In the genomic region with DNA sequence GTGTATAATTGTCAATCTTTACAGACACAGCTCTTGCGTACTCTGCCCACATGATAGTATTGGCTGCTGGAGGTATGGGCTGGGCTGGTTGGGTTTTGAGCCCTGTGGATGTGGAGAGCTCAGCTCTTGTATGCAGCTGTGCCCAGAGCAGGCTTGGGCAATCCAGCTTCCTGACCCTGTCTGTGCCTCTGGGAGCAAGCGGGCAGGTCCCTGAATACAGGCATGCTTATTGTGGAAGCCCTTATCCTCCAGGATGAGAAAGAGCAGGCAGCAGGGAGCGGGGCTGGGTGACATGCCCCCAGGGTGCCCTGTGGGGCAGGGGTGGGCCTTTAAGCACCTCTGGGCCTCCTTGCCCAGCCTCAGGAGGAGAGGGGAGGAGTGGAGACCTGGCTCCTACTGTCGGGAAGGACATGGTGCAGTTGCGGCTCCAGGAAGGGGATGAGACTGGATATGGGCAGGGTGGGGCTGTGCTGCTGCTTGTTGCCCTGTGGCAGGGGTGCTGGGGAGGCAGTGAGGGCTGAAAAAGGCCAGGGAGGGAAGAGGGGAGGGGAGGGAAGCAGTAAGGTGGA, we compare ENCODE assay signal across 9 cellular contexts. TPM values are rescaled to one million over a fixed set of nuclear protein-coding genes. Genes with fewer than 3 reads are reported as not detected.
DNase-seq lines count a peak whose midpoint lies in the region; ATAC-seq and TF ChIP-seq lines count a peak whose summit lies in the region.
"Had no signal": no experiment of that assay in that cellular context is flagged by ENCODE, and none has a peak within 500 bp of the region (broad histone marks: within the 10 kb centered on the region; RNA-seq: fewer than 3 reads in every experiment).

No MANE protein-coding gene starts in this region.

- H3K4me3 Mint-ChIP-seq in stimulated activated naive CD8-positive, alpha-beta T cell treated with anti-CD3 and anti-CD28 coated beads, Interleukin-15, Interleukin-2, amounts not matched to agents 100 ng/mL and 50 ng/mL, for 24 hours = no peak overlapping the region
- H3K4me3 Mint-ChIP-seq in endodermal cell = no peak overlapping the region
- H3K4me3 Mint-ChIP-seq in naive thymus-derived CD4-positive, alpha-beta T cell = peak overlapping the region; percentile 24 to 86 (median 70)

- no peak for ATAC-seq in stimulated activated naive CD8-positive, alpha-beta T cell treated with anti-CD3 and anti-CD28 coated beads, Interleukin-15, Interleukin-2, amounts not matched to agents 100 U/mL and 50 U/mL, for 24 hours
- peak; percentile 26 for ATAC-seq in naive thymus-derived CD4-positive, alpha-beta T cell
- ATAC-seq in GM19023 (IDR thresholded peaks at IDR 0.05; ENCODE audit: unreplicated experiment) (no peak), HG03135 (IDR thresholded peaks at IDR 0.05; ENCODE audit: unreplicated experiment) (no peak), GM18909 (IDR thresholded peaks at IDR 0.05; ENCODE audit: poor library complexity, unreplicated experiment) (no peak)

- H3K4me3 ChIP-seq in endodermal cell (ENCODE audit: low read length) = no peak overlapping the region
- no peak overlapping the region for H3K4me3 ChIP-seq in naive thymus-derived CD4-positive, alpha-beta T cell (ENCODE audit: low read length)

- H3K9ac ChIP-seq in endodermal cell (ENCODE audit: extremely low read depth, low read length, poor library complexity, severe bottlenecking) = no peak overlapping the region

- H3K27ac ChIP-seq in endodermal cell (ENCODE audit: low read depth, low read length) = peak overlapping the region; percentile 34
- peak overlapping the region; percentile 59 for H3K27ac ChIP-seq in naive thymus-derived CD4-positive, alpha-beta T cell (ENCODE audit: low read depth, low read length)

- TF ChIP-seq CTCF in endodermal cell (conservative IDR thresholded peaks at IDR 0.05) = no peak

- peaks cover 22% of the 10 kb centered on the region for H3K36me3 Mint-ChIP-seq in stimulated activated naive CD8-positive, alpha-beta T cell treated with anti-CD3 and anti-CD28 coated beads, Interleukin-15, Interleukin-2, amounts not matched to agents 100 ng/mL and 50 ng/mL, for 24 hours (ENCODE audit: low read depth)
- H3K36me3 Mint-ChIP-seq in endodermal cell (ENCODE audit: low read depth) = peaks cover 40% of the 10 kb centered on the region
- peaks cover 2 to 29% (median 16%) of the 10 kb centered on the region in 5 donors for H3K36me3 Mint-ChIP-seq in naive thymus-derived CD4-positive, alpha-beta T cell

- peaks cover 64% of the 10 kb centered on the region for H3K4me1 Mint-ChIP-seq in stimulated activated naive CD8-positive, alpha-beta T cell treated with anti-CD3 and anti-CD28 coated beads, Interleukin-15, Interleukin-2, amounts not matched to agents 100 ng/mL and 50 ng/mL, for 24 hours (ENCODE audit: low read depth)
- H3K4me1 Mint-ChIP-seq in endodermal cell = peaks cover 64% of the 10 kb centered on the region
- H3K4me1 Mint-ChIP-seq in naive thymus-derived CD4-positive, alpha-beta T cell = peaks cover 60 to 84% (median 73%) of the 10 kb centered on the region in 7 donors

- DNase-seq in stimulated activated naive CD8-positive, alpha-beta T cell treated with anti-CD3 and anti-CD28 coated beads, Interleukin-15, Interleukin-2, amounts not matched to agents 100 U/mL and 50 U/mL, for 24 hours = no peak
- no peak for DNase-seq in endodermal cell
- no peak for DNase-seq in naive thymus-derived CD4-positive, alpha-beta T cell
- no peak for DNase-seq in NCI-H226

- H3K27me3 ChIP-seq in endodermal cell (ENCODE audit: control insufficient read depth, insufficient read depth, low read length, poor library complexity, severe bottlenecking) = no peaks in the 10 kb centered on the region
- no peaks in the 10 kb centered on the region for H3K27me3 ChIP-seq in naive thymus-derived CD4-positive, alpha-beta T cell (ENCODE audit: control insufficient read depth in 2 of 2, insufficient read depth in 2 of 2, low read length in 2 of 2)

- CTCF ChIA-PET in naive thymus-derived CD4-positive, alpha-beta T cell (lab: Charles Lee) = interaction anchor here (0.6 to 21.4 kb wide), 17 partner anchors 9 to 127 kb away, joined by 3 to 839 read pairs (median 5); partner anchors contain the start of genes PRXL2A and TSPAN14

- 89 to 100% methylated on average over 1 to 5 of the region's 5 CpGs for WGBS in endodermal cell (ENCODE audit: insufficient coverage in 1 of 2, insufficient read length in 1 of 2), 2 experiments

- peaks cover 28% of the 10 kb centered on the region for H3K36me3 ChIP-seq in endodermal cell (ENCODE audit: control insufficient read depth, insufficient read depth, low read length)
- peaks cover 12 to 48% (median 21%) of the 10 kb centered on the region in 3 experiments for H3K36me3 ChIP-seq in naive thymus-derived CD4-positive, alpha-beta T cell (ENCODE audit: control insufficient read depth in 2 of 3, insufficient read depth in 3 of 3, low read length in 3 of 3)

- H3K9me3 Mint-ChIP-seq in stimulated activated naive CD8-positive, alpha-beta T cell treated with anti-CD3 and anti-CD28 coated beads, Interleukin-15, Interleukin-2, amounts not matched to agents 100 ng/mL and 50 ng/mL, for 24 hours = no peaks in the 10 kb centered on the region
- no peaks in the 10 kb centered on the region for H3K9me3 Mint-ChIP-seq in endodermal cell
- no peaks in the 10 kb centered on the region for H3K9me3 Mint-ChIP-seq in naive thymus-derived CD4-positive, alpha-beta T cell

- H3K4me1 ChIP-seq in endodermal cell (ENCODE audit: control insufficient read depth, insufficient read depth, low read length) = peaks cover 26% of the 10 kb centered on the region
- peaks cover 57 to 64% of the 10 kb centered on the region in 2 donors for H3K4me1 ChIP-seq in naive thymus-derived CD4-positive, alpha-beta T cell (ENCODE audit: control insufficient read depth in 2 of 2, insufficient read depth in 2 of 2, low read length in 2 of 2)

- peak overlapping the region; percentile 95 for H3K27ac Mint-ChIP-seq in stimulated activated naive CD8-positive, alpha-beta T cell treated with anti-CD3 and anti-CD28 coated beads, Interleukin-15, Interleukin-2, amounts not matched to agents 100 ng/mL and 50 ng/mL, for 24 hours
- H3K27ac Mint-ChIP-seq in endodermal cell = peak overlapping the region; percentile 98
- H3K27ac Mint-ChIP-seq in naive thymus-derived CD4-positive, alpha-beta T cell = peak overlapping the region; percentile 76 to 99 (median 89)

- no peaks in the 10 kb centered on the region for H3K9me3 ChIP-seq in endodermal cell (ENCODE audit: control insufficient read depth, low read length)
- H3K9me3 ChIP-seq in naive thymus-derived CD4-positive, alpha-beta T cell (ENCODE audit: control insufficient read depth in 2 of 3, low read length in 3 of 3) = no peaks in the 10 kb centered on the region

- POLR2A ChIA-PET in naive thymus-derived CD4-positive, alpha-beta T cell (lab: Charles Lee) = interaction anchor here (1.1 to 11.4 kb wide), 4 partner anchors 18 to 47 kb away, joined by 5 to 582 read pairs (median 94); partner anchors contain the start of gene TSPAN14

- intact Hi-C loops in naive thymus-derived CD4-positive, alpha-beta T cell (cut with micrococcal nuclease) = loop anchor here (1.0 to 2.0 kb wide), 10 partner anchors 9 to 127 kb away; partner anchors contain the start of gene TSPAN14 (in 1 of the 2)

- H3K27me3 Mint-ChIP-seq in stimulated activated naive CD8-positive, alpha-beta T cell treated with anti-CD3 and anti-CD28 coated beads, Interleukin-15, Interleukin-2, amounts not matched to agents 100 ng/mL and 50 ng/mL, for 24 hours = no peaks in the 10 kb centered on the region
- no peaks in the 10 kb centered on the region for H3K27me3 Mint-ChIP-seq in endodermal cell (ENCODE audit: insufficient read depth)
- H3K27me3 Mint-ChIP-seq in naive thymus-derived CD4-positive, alpha-beta T cell = no peaks in the 10 kb centered on the region

RNA-seq across cellular contexts. Expression of gene SH2D4B, which starts 32.7 kb away (rescaled TPM):
- under 1 TPM in 1 of 2 donors, not detected in 1; 0.13 TPM for total RNA-seq in endodermal cell
- not detected for polyA plus RNA-seq in endodermal cell (2013, experiment 1 of 2)
- polyA plus RNA-seq in endodermal cell (2013, experiment 2 of 2) = 0.33 TPM
- under 1 TPM; 0.10 to 0.51 (median 0.14) TPM for total RNA-seq in naive thymus-derived CD4-positive, alpha-beta T cell
- not detected for polyA plus RNA-seq in naive thymus-derived CD4-positive, alpha-beta T cell
- polyA plus RNA-seq: BJ had no signal

RNA-seq across cellular contexts. Expression of gene TSPAN14, which starts 50.9 kb away (rescaled TPM):
- 100 to 1,000 TPM; 121 to 123 TPM for total RNA-seq in endodermal cell
- polyA plus RNA-seq in endodermal cell (2013, experiment 1 of 2) = 142 TPM
- polyA plus RNA-seq in endodermal cell (2013, experiment 2 of 2) = 127 TPM
- 100 to 1,000 TPM; 135 to 165 (median 160) TPM for total RNA-seq in naive thymus-derived CD4-positive, alpha-beta T cell
- 100 to 1,000 TPM; 179 to 386 TPM for polyA plus RNA-seq in naive thymus-derived CD4-positive, alpha-beta T cell

Comparison
In these comparisons a context has a peak if more than half of its experiments do, and no peak if none do; other contexts are left out.
1. H3K4me3 Mint-ChIP-seq: peak in naive thymus-derived CD4-positive, alpha-beta T cell (10 of 10); none in stimulated activated naive CD8-positive, alpha-beta T cell treated with anti-CD3 and anti-CD28 coated beads, Interleukin-15, Interleukin-2, amounts not matched to agents 100 ng/mL and 50 ng/mL, for 24 hours (single experiment) and endodermal cell (single experiment).
2. Peak in every context shown above with its lines, with median percentiles within 50 percentile points of each other: H3K27ac Mint-ChIP-seq.